Comparison of ENCODE assay signal across 35 cellular contexts in the genomic region with DNA sequence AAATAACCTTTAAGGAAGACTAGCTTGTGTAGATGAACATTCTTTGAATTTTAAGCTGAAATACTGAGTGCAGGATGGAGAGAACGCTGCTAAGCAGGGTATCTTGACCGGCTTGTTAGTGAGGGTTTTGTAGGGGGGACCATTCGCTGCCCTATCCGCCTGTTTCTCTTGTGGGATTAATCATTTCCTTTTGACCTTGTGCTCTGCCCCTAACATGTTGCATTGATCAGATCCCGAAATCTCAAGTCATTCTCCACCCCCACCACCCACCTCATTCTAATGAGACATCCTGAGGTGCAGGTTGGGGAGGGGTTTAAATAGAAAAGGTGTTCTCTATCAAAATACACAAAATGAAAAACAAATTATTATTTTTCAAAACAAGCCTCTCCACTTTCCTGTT. TPM values are rescaled to one million over a fixed set of nuclear protein-coding genes. Genes with fewer than 3 reads are reported as not detected.
DNase-seq lines count a peak whose midpoint lies in the region; ATAC-seq and TF ChIP-seq lines count a peak whose summit lies in the region.
"Had no signal": no experiment of that assay in that cellular context is flagged by ENCODE, and none has a peak within 500 bp of the region (broad histone marks: within the 10 kb centered on the region; RNA-seq: fewer than 3 reads in every experiment).

No MANE protein-coding gene starts in this region.

- peaks cover 0 to 3% (median 0%) of the 10 kb centered on the region in 5 experiments for H3K9me3 Mint-ChIP-seq in brain
- H3K9me3 Mint-ChIP-seq in activated naive CD4-positive, alpha-beta T cell treated with anti-CD3 and anti-CD28 coated beads, Interleukin-2, amount 50 U/mL, for 72 hours: no peaks in the 10 kb centered on the region
- H3K9me3 Mint-ChIP-seq: activated CD8-positive, alpha-beta T cell treated with anti-CD3 and anti-CD28 coated beads for 36 hours; activated naive CD4-positive, alpha-beta T cell treated with anti-CD3 and anti-CD28 coated beads, Interleukin-2, amount 10 ng/mL, durations not matched to agents 7 days and 5 days; naive thymus-derived CD8-positive, alpha-beta T cell had no signal

- H4K12ac ChIP-seq in trophoblast cell (ENCODE audit: low read depth, low read length): no peak overlapping the region

- H3K4me3 Mint-ChIP-seq in brain: peak overlapping the region in 1 of 5 experiments; percentile 18
- H3K4me3 Mint-ChIP-seq: activated CD4-positive, alpha-beta T cell treated with anti-CD3 and anti-CD28 coated beads for 36 hours; activated CD8-positive, alpha-beta T cell treated with anti-CD3 and anti-CD28 coated beads for 36 hours; activated naive CD4-positive, alpha-beta T cell treated with anti-CD3 and anti-CD28 coated beads, Interleukin-2, amount 10 ng/mL, durations not matched to agents 7 days and 5 days; naive thymus-derived CD8-positive, alpha-beta T cell had no signal

- H3K36me3 Mint-ChIP-seq in brain: no peaks in the 10 kb centered on the region
- H3K36me3 Mint-ChIP-seq in activated naive CD4-positive, alpha-beta T cell treated with anti-CD3 and anti-CD28 coated beads, Interleukin-2, amount 50 U/mL, for 72 hours: no peaks in the 10 kb centered on the region
- H3K36me3 Mint-ChIP-seq: activated naive CD4-positive, alpha-beta T cell treated with anti-CD3 and anti-CD28 coated beads, Interleukin-2, amount 10 ng/mL, durations not matched to agents 7 days and 5 days; naive thymus-derived CD8-positive, alpha-beta T cell had no signal

- no peak overlapping the region for H2AFZ ChIP-seq in trophoblast cell (ENCODE audit: insufficient read depth, low read length, poor library complexity)
- H2AFZ ChIP-seq: parathyroid adenoma had no signal

- no peak overlapping the region for H3K9ac ChIP-seq in HUES64 (ENCODE audit: low read depth, low read length)
- no peak overlapping the region for H3K9ac ChIP-seq in trophoblast cell (ENCODE audit: low read length)
- H3K9ac ChIP-seq: parathyroid adenoma had no signal

- no peak overlapping the region for H3K18ac ChIP-seq in trophoblast cell (ENCODE audit: low read length)

- peak overlapping the region; percentile 34 for H3K4me2 ChIP-seq in trophoblast cell (ENCODE audit: low read length)

- no peak overlapping the region for H4K8ac ChIP-seq in trophoblast cell (ENCODE audit: low read depth, low read length)

- peak overlapping the region; percentile 65 for H3K14ac ChIP-seq in trophoblast cell (ENCODE audit: low read length)

- H3K27me3 ChIP-seq in HUES64 (ENCODE audit: insufficient read depth, low read length): no peaks in the 10 kb centered on the region
- H3K27me3 ChIP-seq in trophoblast cell (ENCODE audit: insufficient read depth, low read length): no peaks in the 10 kb centered on the region
- no peaks in the 10 kb centered on the region for H3K27me3 ChIP-seq in A673 (replicated peaks; ENCODE audit: insufficient read depth, low read depth, low read length, poor library complexity)
- H3K27me3 ChIP-seq: breast epithelium, right atrium auricular region, tibial nerve had no signal

- 34% methylated on average over 5 of the region's 5 CpGs for WGBS in HUES64
- WGBS in trophoblast cell (ENCODE audit: extremely low coverage, insufficient coverage, insufficient read length): no CpG with 5 or more reads among the region's 5 CpGs

- no TSS peak for BruUV-seq in A673 (replicated peaks; lab: Mats Ljungman, UMichigan)

- POLR2A ChIA-PET in A673 (lab: Charles Lee; ENCODE audit: low non-redundant PET): interaction anchor here (0.6 kb wide), 1 partner anchor 1940 kb away, joined by 5 read pairs; no protein-coding TSS in a partner anchor

- peak overlapping the region; percentile 48 for H2BK12ac ChIP-seq in trophoblast cell (ENCODE audit: low read length)

- CTCF ChIA-PET in A673 (lab: Charles Lee): no interaction called here

- H3K23ac ChIP-seq in trophoblast cell (ENCODE audit: low read length): no peak overlapping the region

- DNase-seq in islet precursor cell (peak; percentile 37), trophoblast cell (no peak), occipital lobe (lab: John Stamatoyannopoulos, UW) (no peak), Right ventricle myocardium inferior (ENCODE audit: missing footprints) (no peak), A673 (ENCODE audit: low spot score) (no peak)
- no peak for DNase-seq in activated naive CD4-positive, alpha-beta T cell treated with anti-CD3 and anti-CD28 coated beads, Interleukin-2, amount 50 U/mL, for 72 hours (ENCODE audit: low spot score in 2 of 2)
- DNase-seq: activated CD4-positive, alpha-beta T cell treated with anti-CD3 and anti-CD28 coated beads for 36 hours; activated CD8-positive, alpha-beta T cell treated with anti-CD3 and anti-CD28 coated beads for 36 hours; activated naive CD4-positive, alpha-beta T cell treated with anti-CD3 and anti-CD28 coated beads, Interleukin-2, amount 10 ng/mL, durations not matched to agents 7 days and 5 days; amniotic stem cell; C1 segment of cervical spinal cord; DMS153; effector CD4-positive, alpha-beta T cell; Karpas-422; left ventricle myocardium superior; naive thymus-derived CD8-positive, alpha-beta T cell; NCI-H1417; NCI-H2081; NCI-H2227 treated with DMSO at 0.1 percent for 48 hours; NCI-H526; SHP77; stimulated activated CD4-positive, alpha-beta T cell treated with anti-CD3 and anti-CD28 coated beads, Interleukin-2, amount 100 ng/mL, for 48 hours had no signal

- H3K4me1 ChIP-seq in HUES64 (ENCODE audit: insufficient read depth, low read length): peaks cover 86% of the 10 kb centered on the region
- peaks cover 39 to 58% of the 10 kb centered on the region in 2 experiments for H3K4me1 ChIP-seq in trophoblast cell (ENCODE audit: control insufficient read depth in 1 of 2, insufficient read depth in 2 of 2, low read length in 2 of 2)
- no peaks in the 10 kb centered on the region for H3K4me1 ChIP-seq in A673 (ENCODE audit: insufficient read depth, low read length, poor library complexity, severe bottlenecking)
- H3K4me1 ChIP-seq: breast epithelium, parathyroid adenoma, tibial nerve had no signal

- H3K4ac ChIP-seq in trophoblast cell (ENCODE audit: low read depth, low read length): no peak overlapping the region

- TF ChIP-seq CTCF in brain (conservative IDR thresholded peaks at IDR 0.05) (no peak), A673 (conservative IDR thresholded peaks at IDR 0.05; ENCODE audit: low read depth, low read length) (no peak)

- H3K9me3 ChIP-seq in HUES64 (ENCODE audit: insufficient read depth, low read depth, low read length): no peaks in the 10 kb centered on the region
- H3K9me3 ChIP-seq in trophoblast cell (ENCODE audit: insufficient read depth, low read depth, low read length): no peaks in the 10 kb centered on the region
- H3K9me3 ChIP-seq in A673 (ENCODE audit: low read depth, low read length, poor library complexity, severe bottlenecking): no peaks in the 10 kb centered on the region
- H3K9me3 ChIP-seq: breast epithelium, right atrium auricular region, tibial nerve had no signal

- H3K27ac Mint-ChIP-seq in brain: peak overlapping the region in 3 of 5 experiments; percentile 16 to 57 (median 17)
- no peak overlapping the region for H3K27ac Mint-ChIP-seq in activated naive CD4-positive, alpha-beta T cell treated with anti-CD3 and anti-CD28 coated beads, Interleukin-2, amount 50 U/mL, for 72 hours
- H3K27ac Mint-ChIP-seq: activated CD4-positive, alpha-beta T cell treated with anti-CD3 and anti-CD28 coated beads for 36 hours; activated CD8-positive, alpha-beta T cell treated with anti-CD3 and anti-CD28 coated beads for 36 hours; activated naive CD4-positive, alpha-beta T cell treated with anti-CD3 and anti-CD28 coated beads, Interleukin-2, amount 10 ng/mL, durations not matched to agents 7 days and 5 days had no signal

- peak overlapping the region; percentile 48 for H4K91ac ChIP-seq in trophoblast cell (ENCODE audit: low read depth, low read length)

- H3K4me3 ChIP-seq in HUES64 (ENCODE audit: low read length): peak overlapping the region; percentile 21; the same call in 1 of the 2 replicates
- no peak overlapping the region for H3K4me3 ChIP-seq in trophoblast cell (ENCODE audit: low read depth, low read length)
- H3K4me3 ChIP-seq in A673 (ENCODE audit: low read depth, low read length, poor library complexity, severe bottlenecking): no peak overlapping the region
- H3K4me3 ChIP-seq: breast epithelium, GM12878, right atrium auricular region, tibial nerve had no signal

- intact Hi-C loops in Right ventricle myocardium inferior (cut with DNase I): no loop called here
- intact Hi-C loops in A673 (cut with micrococcal nuclease; ENCODE audit: unreplicated experiment): no loop called here

- H2BK5ac ChIP-seq in trophoblast cell (ENCODE audit: low read depth, low read length, poor library complexity): peak overlapping the region; percentile 33

- peak overlapping the region; percentile 75 for H2BK120ac ChIP-seq in trophoblast cell (ENCODE audit: insufficient read depth, low read length, poor library complexity)

- H2AK5ac ChIP-seq in trophoblast cell (ENCODE audit: low read length): peak overlapping the region; percentile 33

- peaks cover 12% of the 10 kb centered on the region for H3K36me3 ChIP-seq in HUES64 (ENCODE audit: insufficient read depth, low read length)
- no peaks in the 10 kb centered on the region for H3K36me3 ChIP-seq in trophoblast cell (ENCODE audit: control insufficient read depth in 1 of 2, insufficient read depth in 2 of 2, low read length in 2 of 2)
- no peaks in the 10 kb centered on the region for H3K36me3 ChIP-seq in A673 (ENCODE audit: insufficient read depth, low read length, poor library complexity, severe bottlenecking)
- H3K36me3 ChIP-seq: breast epithelium, right atrium auricular region, tibial nerve had no signal

- H3K27me3 Mint-ChIP-seq in brain: no peaks in the 10 kb centered on the region
- H3K27me3 Mint-ChIP-seq: activated CD4-positive, alpha-beta T cell treated with anti-CD3 and anti-CD28 coated beads for 36 hours; activated CD8-positive, alpha-beta T cell treated with anti-CD3 and anti-CD28 coated beads for 36 hours had no signal

- H3K4me1 Mint-ChIP-seq in brain: peaks cover 30% of the 10 kb centered on the region
- H3K4me1 Mint-ChIP-seq: activated CD4-positive, alpha-beta T cell treated with anti-CD3 and anti-CD28 coated beads for 36 hours; activated naive CD4-positive, alpha-beta T cell treated with anti-CD3 and anti-CD28 coated beads, Interleukin-2, amount 10 ng/mL, durations not matched to agents 7 days and 5 days; naive thymus-derived CD8-positive, alpha-beta T cell had no signal

- peaks cover 24% of the 10 kb centered on the region for H3K79me2 ChIP-seq in trophoblast cell (ENCODE audit: control insufficient read depth, insufficient read depth, low read length, poor library complexity)
- H3K79me2 ChIP-seq: parathyroid adenoma had no signal

- H3K27ac ChIP-seq in HUES64 (ENCODE audit: low read depth, low read length) (peak overlapping the region; percentile 15; the same call in 1 of the 2 replicates), trophoblast cell (ENCODE audit: low read depth, low read length) (peak overlapping the region; percentile 95), A673 (ENCODE audit: low read depth, low read length, poor library complexity, severe bottlenecking) (no peak overlapping the region)
- H3K27ac ChIP-seq: breast epithelium, epithelial cell of prostate, parathyroid adenoma, right atrium auricular region, tibial nerve had no signal

- H3K79me1 ChIP-seq in trophoblast cell (ENCODE audit: low read length): peaks cover 23% of the 10 kb centered on the region

- no peak for ATAC-seq in Right ventricle myocardium inferior
- ATAC-seq in activated naive CD4-positive, alpha-beta T cell treated with anti-CD3 and anti-CD28 coated beads, Interleukin-2, amount 50 U/mL, for 72 hours: no peak
- ATAC-seq: activated CD4-positive, alpha-beta T cell treated with anti-CD3 and anti-CD28 coated beads for 36 hours; activated CD8-positive, alpha-beta T cell treated with anti-CD3 and anti-CD28 coated beads for 36 hours; GM12878; left ventricle myocardium superior; naive thymus-derived CD8-positive, alpha-beta T cell; Panc1 had no signal

RNA-seq across cellular contexts. Expression of gene TRIM71, which starts 32.8 kb away (rescaled TPM):
- polyA plus RNA-seq in HUES64 (2013, experiment 1 of 2): 82.8 TPM
- 81.5 TPM for polyA plus RNA-seq in HUES64 (2013, experiment 2 of 2)
- polyA plus RNA-seq in brain (ENCODE audit: insufficient read depth, low read depth, low replicate concordance): 0.10 TPM
- polyA plus RNA-seq in trophoblast cell (2013): 22.6 and 23.2 TPM in 2 replicates
- total RNA-seq in occipital lobe (2.5 TPM), Right ventricle myocardium inferior (not detected), A673 (2021) (0.30 and 0.39 TPM in 2 replicates)
- total RNA-seq in activated naive CD4-positive, alpha-beta T cell treated with anti-CD3 and anti-CD28 coated beads, Interleukin-2, amount 50 U/mL, for 72 hours: under 1 TPM; 0.02 to 0.08 TPM
- total RNA-seq: left ventricle myocardium superior; mesenteric fat pad; naive thymus-derived CD8-positive, alpha-beta T cell; right atrium auricular region; T-helper 2 cell treated with Interferon-gamma antibody and Interleukin-4, amounts not matched to agents 100 ng/mL and 5 ng/mL, for 36 hours had no signal
- polyA plus RNA-seq: AG04450; keratinocyte; naive thymus-derived CD8-positive, alpha-beta T cell had no signal

Comparison
In these comparisons a context has a peak if more than half of its experiments do, and no peak if none do; other contexts are left out.
1. H3K27ac Mint-ChIP-seq: peak in brain (3 of 5); none in activated naive CD4-positive, alpha-beta T cell treated with anti-CD3 and anti-CD28 coated beads, Interleukin-2, amount 50 U/mL, for 72 hours (0 of 2).